25 cellular contexts compared by ENCODE assay signal in genomic region chr14:103805708-103806107, GRCh38.
"Had no signal": no experiment of that assay in that cellular context is flagged by ENCODE, and none has a peak within 500 bp of the region (broad histone marks: within the 10 kb centered on the region; RNA-seq: fewer than 3 reads in every experiment).

No MANE protein-coding gene starts in this region.

- H3K4me1 Mint-ChIP-seq: activated T-helper 17 cell treated with anti-CD3 and anti-CD28 coated beads, Interleukin-2, amount 50 U/mL, for 72 hours had no signal

- H3K27me3 ChIP-seq: SJCRH30 had no signal

- H3K4me1 ChIP-seq: SJCRH30 had no signal

- H3K4me3 Mint-ChIP-seq: activated CD4-positive, alpha-beta memory T cell treated with anti-CD3 and anti-CD28 coated beads, Interleukin-2, amount 10 ng/mL, durations not matched to agents 7 days and 5 days; activated CD4-positive, alpha-beta T cell treated with anti-CD3 and anti-CD28 coated beads for 36 hours; activated naive CD4-positive, alpha-beta T cell treated with anti-CD3 and anti-CD28 coated beads for 36 hours; activated naive CD8-positive, alpha-beta T cell; activated T-helper 17 cell treated with anti-CD3 and anti-CD28 coated beads, Interleukin-2, amount 50 U/mL, for 72 hours; brain; T-helper 17 cell had no signal

- H3K36me3 ChIP-seq: SJCRH30 had no signal

- FAIRE-seq: astrocyte, TTC549 had no signal

- H3K9me3 ChIP-seq: SJCRH30 had no signal

- DNase-seq: activated CD4-positive, alpha-beta memory T cell treated with anti-CD3 and anti-CD28 coated beads, Interleukin-2, amount 10 ng/mL, durations not matched to agents 7 days and 5 days; activated CD4-positive, alpha-beta T cell treated with anti-CD3 and anti-CD28 coated beads for 36 hours; activated CD4-positive, alpha-beta T cell treated with anti-CD3 and anti-CD28 coated beads, Interleukin-2, amount 50 U/mL, for 1 hour; activated gamma-delta T cell; activated naive CD4-positive, alpha-beta T cell treated with anti-CD3 and anti-CD28 coated beads for 36 hours; activated T-cell treated with anti-CD3 and anti-CD28 coated beads for 4 hours; activated T-cell treated with anti-CD3 and anti-CD28 coated beads, Interleukin-2, amount 50 U/mL, for 48 hours; amygdala; cerebellar nuclear complex; KG1; NCI-H1048; NCI-H1930; NCI-H2171; NCI-H226; NCI-H526; NCI-H774; SJCRH30; T-helper 17 cell; T-helper 9 cell had no signal

- H3K4me3 ChIP-seq: SJCRH30 had no signal

- H3K36me3 Mint-ChIP-seq: activated naive CD8-positive, alpha-beta T cell; brain had no signal

- H3K27ac ChIP-seq: SJCRH30, VCaP had no signal

- H3K27me3 Mint-ChIP-seq: activated CD4-positive, alpha-beta memory T cell treated with anti-CD3 and anti-CD28 coated beads, Interleukin-2, amount 10 ng/mL, durations not matched to agents 7 days and 5 days; activated CD4-positive, alpha-beta T cell treated with anti-CD3 and anti-CD28 coated beads for 36 hours; activated naive CD8-positive, alpha-beta T cell; activated T-helper 17 cell treated with anti-CD3 and anti-CD28 coated beads, Interleukin-2, amount 50 U/mL, for 72 hours; brain; T-helper 17 cell had no signal

- H3K9me3 Mint-ChIP-seq: activated CD4-positive, alpha-beta memory T cell treated with anti-CD3 and anti-CD28 coated beads, Interleukin-2, amount 10 ng/mL, durations not matched to agents 7 days and 5 days; activated naive CD4-positive, alpha-beta T cell treated with anti-CD3 and anti-CD28 coated beads for 36 hours; activated T-helper 17 cell treated with anti-CD3 and anti-CD28 coated beads, Interleukin-2, amount 50 U/mL, for 72 hours; brain had no signal

- H3K27ac Mint-ChIP-seq: activated CD4-positive, alpha-beta memory T cell treated with anti-CD3 and anti-CD28 coated beads, Interleukin-2, amount 10 ng/mL, durations not matched to agents 7 days and 5 days; activated CD4-positive, alpha-beta T cell treated with anti-CD3 and anti-CD28 coated beads for 36 hours; activated naive CD4-positive, alpha-beta T cell treated with anti-CD3 and anti-CD28 coated beads for 36 hours; activated naive CD8-positive, alpha-beta T cell; activated T-helper 17 cell treated with anti-CD3 and anti-CD28 coated beads, Interleukin-2, amount 50 U/mL, for 72 hours; brain; T-helper 17 cell had no signal

- ATAC-seq: activated CD4-positive, alpha-beta T cell treated with anti-CD3 and anti-CD28 coated beads for 36 hours; activated T-helper 17 cell treated with anti-CD3 and anti-CD28 coated beads, Interleukin-2, amount 50 U/mL, for 72 hours; T-helper 17 cell had no signal
